18 cellular contexts compared by ENCODE assay signal in genomic region chr18:77119851-77120491, GRCh38. TPM values are rescaled to one million over a fixed set of nuclear protein-coding genes. Genes with fewer than 3 reads are reported as not detected.
DNase-seq lines count a peak whose midpoint lies in the region; FAIRE-seq and TF ChIP-seq lines count a peak whose summit lies in the region.
"Had no signal": no experiment of that assay in that cellular context is flagged by ENCODE, and none has a peak within 500 bp of the region (broad histone marks: within the 10 kb centered on the region; RNA-seq: fewer than 3 reads in every experiment).

No MANE protein-coding gene starts in this region.

- DNase-seq in activated CD4-positive, alpha-beta memory T cell treated with anti-CD3 and anti-CD28 coated beads for 36 hours: peak; percentile 5
- no peak for DNase-seq in activated CD4-positive, alpha-beta memory T cell treated with anti-CD3 and anti-CD28 coated beads, Interleukin-2, amount 10 ng/mL, durations not matched to agents 7 days and 5 days
- DNase-seq in colonic mucosa: peak; percentile 16
- DNase-seq in urothelium cell line (ENCODE audit: low spot score): no peak
- no peak for DNase-seq in tibial nerve (ENCODE audit: low spot score in 2 of 2)
- DNase-seq in T1000 (lab: John Stamatoyannopoulos, UW): no peak
- DNase-seq: activated CD4-positive, alpha-beta T cell treated with anti-CD3 and anti-CD28 coated beads, Interleukin-2, amount 50 U/mL, for 1 hour; heart right ventricle; Kasumi-1; NCI-H1105; NCI-H2107; stimulated activated CD4-positive, alpha-beta T cell treated with anti-CD3 and anti-CD28 coated beads, Interleukin-12 subunit alpha, Interleukin-12 subunit beta, amount 100 ng/mL, for 4 hours; transverse colon had no signal

- H3K9me3 ChIP-seq in KOPT-K1 (ENCODE audit: insufficient read depth, low read length, poor library complexity, severe bottlenecking) (no peaks in the 10 kb centered on the region), colonic mucosa (no peaks in the 10 kb centered on the region), neutrophil (no peaks in the 10 kb centered on the region), tibial nerve (no peaks in the 10 kb centered on the region)
- H3K9me3 ChIP-seq: heart right ventricle, transverse colon had no signal

- no peak overlapping the region for H3K4me3 Mint-ChIP-seq in activated CD4-positive, alpha-beta memory T cell treated with anti-CD3 and anti-CD28 coated beads for 36 hours
- H3K4me3 Mint-ChIP-seq in activated CD4-positive, alpha-beta memory T cell treated with anti-CD3 and anti-CD28 coated beads, Interleukin-2, amount 10 ng/mL, durations not matched to agents 7 days and 5 days: no peak overlapping the region
- H3K4me3 Mint-ChIP-seq: nephron had no signal

- no peak overlapping the region for H3K9ac ChIP-seq in colonic mucosa (ENCODE audit: low read depth in 2 of 2, low read length in 2 of 2)

- WGBS in tibial nerve, 2 donors: 93 to 94% methylated on average over 14 to 15 of the region's 23 CpGs

- no peaks in the 10 kb centered on the region for H3K36me3 ChIP-seq in KOPT-K1 (ENCODE audit: insufficient read depth, low read length)
- no peaks in the 10 kb centered on the region for H3K36me3 ChIP-seq in colonic mucosa
- peaks cover 48% of the 10 kb centered on the region for H3K36me3 ChIP-seq in neutrophil
- H3K36me3 ChIP-seq in tibial nerve: no peaks in the 10 kb centered on the region
- H3K36me3 ChIP-seq: transverse colon had no signal

- H3K27ac ChIP-seq in KOPT-K1 (ENCODE audit: low read depth, low read length, poor library complexity, severe bottlenecking): peak overlapping the region; percentile 30
- no peak overlapping the region for H3K27ac ChIP-seq in colonic mucosa
- peak overlapping the region; percentile 100 for H3K27ac ChIP-seq in neutrophil
- no peak overlapping the region for H3K27ac ChIP-seq in tibial nerve
- H3K27ac ChIP-seq: heart right ventricle, transverse colon had no signal

- CTCF ChIA-PET in activated CD4-positive, alpha-beta memory T cell treated with anti-CD3 and anti-CD28 coated beads for 36 hours (lab: Charles Lee): interaction anchor here (5.0 kb wide), 1 partner anchor 10 kb away, joined by 36 read pairs; no protein-coding TSS in a partner anchor
- CTCF ChIA-PET in activated CD4-positive, alpha-beta memory T cell treated with anti-CD3 and anti-CD28 coated beads, Interleukin-2, amount 10 ng/mL, durations not matched to agents 7 days and 5 days (lab: Charles Lee): interaction anchor here (1.8 kb wide), 1 partner anchor 51 kb away, joined by 5 read pairs; no protein-coding TSS in a partner anchor

- POLR2A ChIA-PET in activated CD4-positive, alpha-beta memory T cell treated with anti-CD3 and anti-CD28 coated beads for 36 hours (lab: Charles Lee): no interaction called here
- POLR2A ChIA-PET in activated CD4-positive, alpha-beta memory T cell treated with anti-CD3 and anti-CD28 coated beads, Interleukin-2, amount 10 ng/mL, durations not matched to agents 7 days and 5 days (lab: Charles Lee): interaction anchor here (7.0 kb wide), 1 partner anchor 13 kb away, joined by 80 read pairs; no protein-coding TSS in a partner anchor

- peak overlapping the region; percentile 44 for H3K27ac Mint-ChIP-seq in activated CD4-positive, alpha-beta memory T cell treated with anti-CD3 and anti-CD28 coated beads for 36 hours
- H3K27ac Mint-ChIP-seq in activated CD4-positive, alpha-beta memory T cell treated with anti-CD3 and anti-CD28 coated beads, Interleukin-2, amount 10 ng/mL, durations not matched to agents 7 days and 5 days: no peak overlapping the region

- TF ChIP-seq POLR2A in tibial nerve (IDR thresholded peaks at IDR 0.05): no peak

- H3K9me3 Mint-ChIP-seq in activated CD4-positive, alpha-beta memory T cell treated with anti-CD3 and anti-CD28 coated beads for 36 hours: peaks cover 4% of the 10 kb centered on the region
- H3K9me3 Mint-ChIP-seq in activated CD4-positive, alpha-beta memory T cell treated with anti-CD3 and anti-CD28 coated beads, Interleukin-2, amount 10 ng/mL, durations not matched to agents 7 days and 5 days: no peaks in the 10 kb centered on the region
- H3K9me3 Mint-ChIP-seq: nephron had no signal

- H3K36me3 Mint-ChIP-seq in activated CD4-positive, alpha-beta memory T cell treated with anti-CD3 and anti-CD28 coated beads for 36 hours: peaks cover 20% of the 10 kb centered on the region
- peaks cover 69% of the 10 kb centered on the region for H3K36me3 Mint-ChIP-seq in activated CD4-positive, alpha-beta memory T cell treated with anti-CD3 and anti-CD28 coated beads, Interleukin-2, amount 10 ng/mL, durations not matched to agents 7 days and 5 days (ENCODE audit: low read depth)

- TF ChIP-seq EP300 in tibial nerve (IDR thresholded peaks at IDR 0.05): no peak

- intact Hi-C loops in activated CD4-positive, alpha-beta memory T cell treated with anti-CD3 and anti-CD28 coated beads for 36 hours (cut with micrococcal nuclease): no loop called here
- intact Hi-C loops in colonic mucosa (cut with DNase I): no loop called here

- H3K4me3 ChIP-seq in colonic mucosa: no peak overlapping the region
- no peak overlapping the region for H3K4me3 ChIP-seq in neutrophil (ENCODE audit: low read depth in 1 of 2, low read length in 1 of 2)
- no peak overlapping the region for H3K4me3 ChIP-seq in tibial nerve
- H3K4me3 ChIP-seq: heart right ventricle, transverse colon had no signal

- FAIRE-seq in urothelium cell line (lab: Jason Lieb, UNC): no peak
- FAIRE-seq: islet of Langerhans had no signal

- peaks cover 79% of the 10 kb centered on the region for H3K4me1 Mint-ChIP-seq in activated CD4-positive, alpha-beta memory T cell treated with anti-CD3 and anti-CD28 coated beads for 36 hours (ENCODE audit: low read depth)
- H3K4me1 Mint-ChIP-seq in activated CD4-positive, alpha-beta memory T cell treated with anti-CD3 and anti-CD28 coated beads, Interleukin-2, amount 10 ng/mL, durations not matched to agents 7 days and 5 days: peaks cover 66% of the 10 kb centered on the region

- H3K27me3 ChIP-seq in colonic mucosa (no peaks in the 10 kb centered on the region), neutrophil (no peaks in the 10 kb centered on the region), tibial nerve (no peaks in the 10 kb centered on the region)
- H3K27me3 ChIP-seq: heart right ventricle, transverse colon had no signal

- TF ChIP-seq CTCF in colonic mucosa (IDR thresholded peaks at IDR 0.05) (no peak), neutrophil (IDR thresholded peaks at IDR 0.05) (no peak), tibial nerve (IDR thresholded peaks at IDR 0.05) (no peak)

- H3K27me3 Mint-ChIP-seq in activated CD4-positive, alpha-beta memory T cell treated with anti-CD3 and anti-CD28 coated beads for 36 hours: no peaks in the 10 kb centered on the region
- H3K27me3 Mint-ChIP-seq in activated CD4-positive, alpha-beta memory T cell treated with anti-CD3 and anti-CD28 coated beads, Interleukin-2, amount 10 ng/mL, durations not matched to agents 7 days and 5 days: no peaks in the 10 kb centered on the region

- H3K4me1 ChIP-seq in colonic mucosa: peaks cover 6% of the 10 kb centered on the region
- H3K4me1 ChIP-seq in neutrophil (ENCODE audit: control insufficient read depth in 1 of 2, insufficient read depth in 1 of 2, low read depth in 1 of 2, low read length in 1 of 2): peaks cover 50 to 83% of the 10 kb centered on the region in 2 experiments
- peaks cover 0 to 13% (median 4%) of the 10 kb centered on the region in 4 donors for H3K4me1 ChIP-seq in tibial nerve

RNA-seq across cellular contexts. Expression of gene MBP, which starts 12.6 kb away (rescaled TPM):
- 10 to 100 TPM; 38.9 to 40.4 TPM for total RNA-seq in activated CD4-positive, alpha-beta memory T cell treated with anti-CD3 and anti-CD28 coated beads for 36 hours
- total RNA-seq in activated CD4-positive, alpha-beta memory T cell treated with anti-CD3 and anti-CD28 coated beads, Interleukin-2, amount 10 ng/mL, durations not matched to agents 7 days and 5 days: 10 to 100 TPM; 81.4 to 95.3 TPM
- total RNA-seq in colonic mucosa (10 to 100 TPM; 43.0 to 65.8 TPM), tibial nerve (1,000 to 10,000 TPM in 3 of 4 donors, 100 to 1,000 TPM in 1; 831 to 1,485 (median 1,405) TPM)
- total RNA-seq: A172 had no signal

Comparison
In these comparisons a context has a peak if more than half of its experiments do, and no peak if none do; other contexts are left out.
1. DNase-seq: peak in activated CD4-positive, alpha-beta memory T cell treated with anti-CD3 and anti-CD28 coated beads for 36 hours (single experiment) and colonic mucosa (single experiment); none in activated CD4-positive, alpha-beta memory T cell treated with anti-CD3 and anti-CD28 coated beads, Interleukin-2, amount 10 ng/mL, durations not matched to agents 7 days and 5 days (single experiment), urothelium cell line (single experiment), tibial nerve (0 of 2) and T1000 (single experiment).
2. H3K27ac ChIP-seq: peak in KOPT-K1 (single experiment) and neutrophil (single experiment); none in colonic mucosa (single experiment) and tibial nerve (0 of 4).
3. RNA of gene MBP, which starts 12.6 kb away (total RNA-seq): 831 to 1,485 TPM in tibial nerve; 81.4 to 95.3 TPM in activated CD4-positive, alpha-beta memory T cell treated with anti-CD3 and anti-CD28 coated beads, Interleukin-2, amount 10 ng/mL, durations not matched to agents 7 days and 5 days, 43.0 to 65.8 TPM in colonic mucosa and 38.9 to 40.4 TPM in activated CD4-positive, alpha-beta memory T cell treated with anti-CD3 and anti-CD28 coated beads for 36 hours; every median in the first group is over 4 times any median in the second.